In the genomic region with DNA sequence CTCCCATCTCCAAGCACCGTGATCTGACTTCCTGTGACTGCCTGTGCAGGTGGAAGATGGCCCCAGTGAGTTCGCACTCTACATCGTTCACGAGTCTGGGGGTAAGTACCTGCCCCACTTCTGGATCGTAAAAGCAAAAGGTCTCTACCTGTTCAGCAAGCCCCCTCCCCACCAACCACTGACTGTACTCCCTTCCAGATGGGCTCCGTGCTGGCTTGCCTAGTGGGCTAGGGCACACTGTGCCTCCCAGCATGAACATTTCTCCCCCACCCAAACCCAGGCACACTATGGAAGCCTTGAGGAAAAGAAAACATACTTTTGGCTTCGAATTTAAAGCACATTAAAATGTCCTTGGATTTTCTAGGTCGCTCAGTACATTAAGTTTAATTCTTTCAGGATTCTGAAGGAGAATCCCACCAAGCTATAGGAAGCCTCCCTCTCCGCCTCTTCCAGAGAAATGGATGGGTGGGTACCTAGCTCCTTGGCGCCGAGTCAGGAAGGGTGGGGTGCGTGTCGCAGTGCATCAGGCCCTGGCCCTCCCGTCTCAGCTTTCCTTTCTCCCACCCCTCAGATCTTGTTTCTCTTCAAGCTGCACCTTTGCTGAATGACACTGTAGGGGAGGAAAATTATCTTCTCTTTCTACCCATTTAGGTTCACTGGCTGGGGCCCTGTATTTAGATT, we compare ENCODE assay signal across 1 cellular context.
TF ChIP-seq lines count a peak whose summit lies in the region.

No MANE protein-coding gene starts in this region.

TF ChIP-seq in GM23338, 12 proteins besides CTCF, POLR2A, EP300 and RAD21:
- TF ChIP-seq ZNF331 (CRISPR knock-in tag; IDR thresholded peaks at IDR 0.05; ENCODE audit: low read depth), result no peak
- TF ChIP-seq STAT1 (IDR thresholded peaks at IDR 0.05; ENCODE audit: unreplicated experiment), result no peak
- TF ChIP-seq REST (IDR thresholded peaks at IDR 0.05; ENCODE audit: unreplicated experiment), result no peak
- TF ChIP-seq EZH2phosphoT487 (IDR thresholded peaks at IDR 0.05; ENCODE audit: unreplicated experiment), result no peak
- TF ChIP-seq POLR2AphosphoS5 (IDR thresholded peaks at IDR 0.05; ENCODE audit: low read depth), result no peak
- TF ChIP-seq JUNB (IDR thresholded peaks at IDR 0.05; ENCODE audit: unreplicated experiment), result no peak
- TF ChIP-seq ETS1 (IDR thresholded peaks at IDR 0.05), result no peak
- no peak for TF ChIP-seq NANOG (IDR thresholded peaks at IDR 0.05; ENCODE audit: borderline replicate concordance)
- TF ChIP-seq EZH2 (IDR thresholded peaks at IDR 0.05; ENCODE audit: low read depth, unreplicated experiment), result no peak
- no peak for TF ChIP-seq CREB1 (CRISPR knock-in tag; IDR thresholded peaks at IDR 0.05; ENCODE audit: low read depth)
- no peak for TF ChIP-seq ZNF114 (CRISPR knock-in tag; IDR thresholded peaks at IDR 0.05)
- TF ChIP-seq ZNF462 (CRISPR knock-in tag; IDR thresholded peaks at IDR 0.05), result no peak
